ENCODE assay signal across 23 cellular contexts in the genomic region with DNA sequence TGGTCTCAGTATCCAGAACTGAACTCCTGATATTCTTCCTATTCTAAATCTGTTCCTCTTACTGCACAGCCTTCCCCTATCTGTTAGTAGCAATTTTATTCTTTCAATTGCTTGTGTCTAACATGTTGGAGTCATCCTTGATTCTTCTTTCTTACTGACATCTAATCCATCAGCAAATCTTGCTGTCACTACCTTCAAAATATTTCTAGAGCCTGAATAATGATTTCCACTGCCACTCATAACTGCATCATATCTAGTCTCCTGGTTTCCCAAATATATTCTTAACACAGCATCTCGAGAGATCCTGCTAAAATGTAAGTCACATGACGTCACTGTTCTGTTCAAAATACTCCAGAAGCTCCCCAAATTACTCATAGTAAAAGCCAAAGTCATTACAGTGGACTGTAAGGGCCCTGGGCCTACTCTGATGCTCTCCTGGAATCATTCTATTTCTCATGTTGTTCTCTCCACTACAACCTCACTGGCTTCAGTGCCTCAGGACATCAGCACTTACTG.
"Had no signal": no experiment of that assay in that cellular context is flagged by ENCODE, and none has a peak within 500 bp of the region (broad histone marks: within the 10 kb centered on the region; RNA-seq: fewer than 3 reads in every experiment).

No MANE protein-coding gene starts in this region.

- H3K9me3 ChIP-seq: esophagus muscularis mucosa, gastroesophageal sphincter, heart left ventricle, left lung, lower lobe of right lung, mucosa of descending colon had no signal

- H2AFZ ChIP-seq: hepatocyte had no signal

- FAIRE-seq: colon, endothelial cell of umbilical vein, frontal cortex had no signal

- H3K4me2 ChIP-seq: hepatocyte had no signal

- H3K4me1 ChIP-seq: esophagus muscularis mucosa, foreskin keratinocyte, gastroesophageal sphincter, left lung, lower lobe of right lung had no signal

- H3K27ac ChIP-seq: coronary artery, dorsolateral prefrontal cortex, esophagus muscularis mucosa, foreskin keratinocyte, gastroesophageal sphincter, heart left ventricle, hepatocyte, left lung, lower lobe of right lung had no signal

- H3K27me3 ChIP-seq: esophagus muscularis mucosa, foreskin keratinocyte, gastroesophageal sphincter, heart left ventricle, hepatocyte, left lung had no signal

- ATAC-seq: foreskin keratinocyte, gastroesophageal sphincter, heart left ventricle, left cardiac atrium, left lung, left ventricle myocardium superior, lower lobe of right lung, mucosa of descending colon had no signal

- H3K4me3 ChIP-seq: coronary artery, dorsolateral prefrontal cortex, esophagus muscularis mucosa, gastroesophageal sphincter, heart left ventricle, hepatocyte, left lung, lower lobe of right lung, mucosa of descending colon had no signal

- DNase-seq: dermis blood vessel endothelial cell; dorsolateral prefrontal cortex; effector CD4-positive, alpha-beta T cell; effector memory CD4-positive, alpha-beta T cell; foreskin keratinocyte; heart left ventricle; hypothalamus; immature natural killer cell; islet precursor cell; left cardiac atrium; left lung; left ventricle myocardium superior; lower lobe of right lung; mesenchymal stem cell; mucosa of descending colon; naive B cell had no signal

- H3K36me3 ChIP-seq: esophagus muscularis mucosa, gastroesophageal sphincter, heart left ventricle, left lung, lower lobe of right lung had no signal

- H3K79me2 ChIP-seq: hepatocyte had no signal
